In the genomic region with DNA sequence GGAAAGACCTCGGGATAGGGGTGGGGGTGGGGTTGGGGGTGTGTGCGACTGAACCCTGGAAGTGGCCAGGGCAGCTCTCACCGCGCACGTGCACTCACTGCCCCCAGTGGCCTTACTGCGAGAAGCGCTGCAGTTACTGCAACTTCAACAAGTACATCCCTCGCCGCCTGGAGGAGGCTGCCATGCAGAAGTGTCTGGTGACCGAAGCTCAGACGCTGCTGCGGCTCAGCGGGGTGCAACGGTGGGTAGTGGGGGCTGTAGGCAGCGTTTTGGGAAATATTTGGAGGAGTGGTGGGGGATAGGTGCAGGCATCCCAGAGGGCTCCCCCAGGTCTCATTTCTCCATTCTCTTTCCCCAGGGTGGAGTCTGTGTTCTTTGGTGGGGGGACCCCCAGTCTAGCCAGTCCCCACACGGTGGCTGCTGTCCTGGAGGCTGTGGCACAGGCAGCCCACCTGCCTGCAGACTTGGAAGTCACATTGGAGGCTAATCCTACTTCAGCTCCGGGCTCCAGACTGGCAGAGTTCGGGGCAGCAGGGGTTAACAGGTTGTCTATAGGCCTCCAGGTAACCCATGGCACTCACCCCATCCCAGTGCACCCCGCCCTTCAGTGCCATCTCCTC, we compare ENCODE assay signal across 1 cellular context.
TF ChIP-seq lines count a peak whose summit lies in the region.

No MANE protein-coding gene starts in this region.

TF ChIP-seq in HCT116, 20 proteins besides CTCF, POLR2A, EP300 and RAD21 (continued from another document):
- TF ChIP-seq REST (IDR thresholded peaks at IDR 0.05; ENCODE audit: low read depth) = no peak
- TF ChIP-seq YY1 (IDR thresholded peaks at IDR 0.05; ENCODE audit: extremely low read depth, insufficient replicate concordance, low read depth, low read length) = peak; percentile 11
- no peak for TF ChIP-seq ATF3 (IDR thresholded peaks at IDR 0.05)
TF ChIP-seq in HCT116: peak in this region for 3.
